ENCODE assay signal across 18 cellular contexts in the genomic region with DNA sequence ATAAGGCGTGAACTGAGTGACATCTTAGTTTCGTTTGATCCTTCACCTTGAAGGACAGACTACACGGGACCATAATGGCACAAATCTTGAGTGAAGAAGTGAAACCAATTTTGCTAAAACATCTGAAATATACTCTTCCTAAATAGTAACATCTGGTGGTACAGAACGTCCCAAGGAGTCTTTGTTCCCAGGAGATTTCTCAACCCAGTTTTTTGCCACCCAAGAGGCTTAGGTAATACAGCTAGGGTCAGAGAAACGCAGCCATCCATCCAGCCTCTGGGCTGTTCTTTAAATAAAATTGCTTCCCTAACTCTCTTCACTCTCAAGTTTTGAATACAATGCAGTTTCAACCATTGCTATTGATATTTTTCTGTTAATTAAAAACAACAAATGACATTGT.
DNase-seq lines count a peak whose midpoint lies in the region; TF ChIP-seq lines count a peak whose summit lies in the region.
"Had no signal": no experiment of that assay in that cellular context is flagged by ENCODE, and none has a peak within 500 bp of the region (broad histone marks: within the 10 kb centered on the region; RNA-seq: fewer than 3 reads in every experiment).

No MANE protein-coding gene starts in this region.

- no peaks in the 10 kb centered on the region for H3K79me2 ChIP-seq in SU-DHL-6 (ENCODE audit: insufficient read depth, low read length)

- H3K4me1 ChIP-seq in suprapubic skin, result peaks cover 5% of the 10 kb centered on the region

- TF ChIP-seq CTCF in SU-DHL-6 (IDR thresholded peaks at IDR 0.05; ENCODE audit: insufficient read depth, low read length, poor library complexity, severe bottlenecking) (no peak), fibroblast of villous mesenchyme (IDR thresholded peaks at IDR 0.05; ENCODE audit: insufficient read depth, low read depth, low read length) (no peak), suprapubic skin (IDR thresholded peaks at IDR 0.05) (no peak), GM13977 (IDR thresholded peaks at IDR 0.05; ENCODE audit: extremely low read depth, insufficient read depth, missing control alignments) (no peak)

- H3K36me3 ChIP-seq in SU-DHL-6 (ENCODE audit: low read length) (no peaks in the 10 kb centered on the region), suprapubic skin (no peaks in the 10 kb centered on the region)

- in situ Hi-C loops in GM13977 (cut with MboI; ENCODE audit: low pct_unique_long_range_greater_than_20kb, low sequenced_read_pairs, unreplicated experiment), result no loop called here

- H3F3A ChIP-seq in SU-DHL-6 (ENCODE audit: insufficient read depth), result no peaks in the 10 kb centered on the region

- no peak overlapping the region for H3K9ac ChIP-seq in SU-DHL-6 (ENCODE audit: low read length)

- no peaks in the 10 kb centered on the region for H3K9me2 ChIP-seq in SU-DHL-6 (replicated peaks; ENCODE audit: insufficient read depth, low read length)

- no peak for TF ChIP-seq POLR2A in suprapubic skin (IDR thresholded peaks at IDR 0.05)

- H3K27me3 ChIP-seq in SU-DHL-6 (ENCODE audit: low read length), result no peaks in the 10 kb centered on the region
- H3K27me3 ChIP-seq in suprapubic skin, result no peaks in the 10 kb centered on the region

- DNase-seq in MV-4-11 (lab: John Stamatoyannopoulos, UW) (peak; percentile 69), fibroblast of villous mesenchyme (ENCODE audit: low read depth) (peak; percentile 13), suprapubic skin (ENCODE audit: low spot score in 2 of 2) (no peak), GM13977 (ENCODE audit: low spot score) (no peak), activated gamma-delta T cell treated with Interleukin-2 at 50 U/mL for 16 hours (no peak)
- DNase-seq in stimulated activated CD4-positive, alpha-beta T cell treated with anti-CD3 and anti-CD28 coated beads, Interleukin-2, amount 100 ng/mL, for 48 hours, result no peak
- DNase-seq: ACHN; CD8-positive, alpha-beta T cell; DND-41; GDM1; HCEC 1CT; MM.1S; NCI-H187 treated with DMSO at 0.1 percent for 48 hours; NCI-H2171; NCI-H446 treated with DMSO at 0.1 percent for 48 hours; NCI-H748 treated with DMSO at 0.1 percent for 48 hours; SIG-M5 had no signal

- no peak overlapping the region for H3K4me2 ChIP-seq in SU-DHL-6 (ENCODE audit: low read depth, low read length, poor library complexity, severe bottlenecking)

- peak overlapping the region; percentile 5 for H2AFZ ChIP-seq in SU-DHL-6 (ENCODE audit: low read depth, low read length, severe bottlenecking)

- no peak for TF ChIP-seq EP300 in suprapubic skin (IDR thresholded peaks at IDR 0.05)

- no peaks in the 10 kb centered on the region for H4K20me1 ChIP-seq in SU-DHL-6 (ENCODE audit: low read depth, low read length)

- 68% methylated on average over 5 of the region's 5 CpGs for WGBS in suprapubic skin

- H3K4me3 ChIP-seq in SU-DHL-6 (ENCODE audit: insufficient read depth, low read length, poor library complexity, severe bottlenecking), result no peak overlapping the region
- no peak overlapping the region for H3K4me3 ChIP-seq in fibroblast of villous mesenchyme (ENCODE audit: low read depth, low read length)
- H3K4me3 ChIP-seq in suprapubic skin, result peak overlapping the region; percentile 2

- H3K9me3 ChIP-seq in SU-DHL-6 (ENCODE audit: insufficient read depth, low read length), result no peaks in the 10 kb centered on the region
- no peaks in the 10 kb centered on the region for H3K9me3 ChIP-seq in suprapubic skin

- H3K27ac ChIP-seq in SU-DHL-6 (ENCODE audit: low read depth, low read length), result no peak overlapping the region
- H3K27ac ChIP-seq in suprapubic skin, result no peak overlapping the region

Comparison
In these comparisons a context has a peak if more than half of its experiments do, and no peak if none do; other contexts are left out.
1. DNase-seq: peak in MV-4-11 (single experiment) and fibroblast of villous mesenchyme (single experiment); none in suprapubic skin (0 of 2), stimulated activated CD4-positive, alpha-beta T cell treated with anti-CD3 and anti-CD28 coated beads, Interleukin-2, amount 100 ng/mL, for 48 hours (0 of 2), GM13977 (single experiment) and activated gamma-delta T cell treated with Interleukin-2 at 50 U/mL for 16 hours (single experiment).